Comparison of ENCODE assay signal across 2 cellular contexts in genomic region chr18:58591286-58591685, GRCh38.
TF ChIP-seq lines count a peak whose summit lies in the region.

No MANE protein-coding gene starts in this region.

TF ChIP-seq in GM12891, 5 proteins besides CTCF, POLR2A, EP300 and RAD21:
- TF ChIP-seq TAF1 (IDR thresholded peaks at IDR 0.05; ENCODE audit: low read depth, low read length): no peak
- TF ChIP-seq POLR2AphosphoS5 (IDR thresholded peaks at IDR 0.05; ENCODE audit: low read depth, low read length): no peak
- TF ChIP-seq SPI1 (IDR thresholded peaks at IDR 0.05; ENCODE audit: low read depth, low read length): no peak
- TF ChIP-seq PAX5 (IDR thresholded peaks at IDR 0.05; ENCODE audit: insufficient read depth, low read length, severe bottlenecking): no peak
- no peak for TF ChIP-seq POU2F2 (IDR thresholded peaks at IDR 0.05; ENCODE audit: low read depth, low read length)

TF ChIP-seq in H1, 55 proteins besides CTCF, POLR2A, EP300 and RAD21:
- no peak for TF ChIP-seq BCL11A (IDR thresholded peaks at IDR 0.05; ENCODE audit: low read depth in 2 of 2, low read length in 2 of 2)
- TF ChIP-seq TBP (IDR thresholded peaks at IDR 0.05; ENCODE audit: low read depth, low read length): no peak
- TF ChIP-seq FOSL1 (IDR thresholded peaks at IDR 0.05; ENCODE audit: insufficient read depth, low read depth, low read length): no peak
- TF ChIP-seq SP4 (IDR thresholded peaks at IDR 0.05; ENCODE audit: low read length): no peak
- TF ChIP-seq POU5F1 (IDR thresholded peaks at IDR 0.05; ENCODE audit: low read depth, low read length): no peak
- TF ChIP-seq CEBPB (IDR thresholded peaks at IDR 0.05; ENCODE audit: low read depth, low read length): no peak
- no peak for TF ChIP-seq POLR2AphosphoS5 (IDR thresholded peaks at IDR 0.05; ENCODE audit: low read depth, low read length)
- TF ChIP-seq KDM5A (IDR thresholded peaks at IDR 0.05; ENCODE audit: low read length): no peak
- no peak for TF ChIP-seq E2F6 (IDR thresholded peaks at IDR 0.05)
- TF ChIP-seq CHD1 (IDR thresholded peaks at IDR 0.05; ENCODE audit: low read depth, low read length): no peak
- TF ChIP-seq RXRA (IDR thresholded peaks at IDR 0.05; ENCODE audit: insufficient read depth, low read depth, low read length): no peak
- no peak for TF ChIP-seq BACH1 (IDR thresholded peaks at IDR 0.05; ENCODE audit: low read length)
- no peak for TF ChIP-seq GABPA (IDR thresholded peaks at IDR 0.05; ENCODE audit: borderline replicate concordance, insufficient read depth, low read length)
- TF ChIP-seq JUND (IDR thresholded peaks at IDR 0.05; ENCODE audit: low read length): no peak
- TF ChIP-seq YY1 (IDR thresholded peaks at IDR 0.05; ENCODE audit: low read depth, low read length): no peak
- no peak for TF ChIP-seq MAFK (IDR thresholded peaks at IDR 0.05; ENCODE audit: low read depth, low read length)
- TF ChIP-seq CBX5 (IDR thresholded peaks at IDR 0.05; ENCODE audit: low read depth, low read length): no peak
- no peak for TF ChIP-seq SIRT6 (IDR thresholded peaks at IDR 0.05; ENCODE audit: low read length)
TF ChIP-seq in H1: peak in this region for 0.
